Comparison of ENCODE assay signal across 20 cellular contexts in the genomic region with DNA sequence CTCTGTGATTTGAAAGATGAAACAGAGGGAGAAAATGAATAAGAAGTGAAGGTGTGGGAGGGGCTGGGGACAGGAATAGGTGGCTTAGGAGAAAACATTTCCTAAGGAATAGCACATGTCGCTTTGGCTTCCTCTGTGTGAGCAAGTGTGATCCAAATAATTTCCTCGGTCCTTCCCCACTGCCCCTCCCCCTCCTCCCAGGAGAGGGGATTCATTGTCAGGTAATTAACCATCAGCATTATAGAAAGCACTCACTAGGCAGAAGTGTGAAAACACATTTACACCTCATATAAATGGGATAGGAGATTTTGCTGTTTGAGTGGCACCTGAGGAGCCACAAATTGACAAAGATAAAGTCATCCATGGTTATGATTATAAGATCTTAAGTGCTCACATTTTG.
"Had no signal": no experiment of that assay in that cellular context is flagged by ENCODE, and none has a peak within 500 bp of the region (broad histone marks: within the 10 kb centered on the region; RNA-seq: fewer than 3 reads in every experiment).

No MANE protein-coding gene starts in this region.

- H3K4me1 ChIP-seq: gastrocnemius medialis, spleen, testis, tibial nerve had no signal

- DNase-seq: effector CD4-positive, alpha-beta T cell; gastrocnemius medialis; left colon; left ventricle myocardium superior; mesenchymal stem cell; naive B cell; posterior cingulate gyrus; spleen; stimulated activated CD4-positive, alpha-beta T cell treated with anti-CD3 and anti-CD28 coated beads, Interleukin-15, amount 100 ng/mL, for 24 hours; stimulated activated CD4-positive, alpha-beta T cell treated with anti-CD3 and anti-CD28 coated beads, Interleukin-1b, Interleukin-23, amount 100 ng/mL, for 48 hours; stimulated activated CD4-positive, alpha-beta T cell treated with anti-CD3 and anti-CD28 coated beads, Interleukin-4, amount 100 ng/mL, for 24 hours; testis had no signal

- H3K4me3 Mint-ChIP-seq: naive B cell; nephron; stimulated activated memory B cell treated with anti-CD40 and anti-IgM and Interleukin-4, amounts not matched to agents 10 μg/mL and 1 μg/mL and 100 μg/mL, for 72 hours; stimulated activated naive CD8-positive, alpha-beta T cell treated with anti-CD3 and anti-CD28 coated beads, Interleukin-15, Interleukin-2, amounts not matched to agents 100 ng/mL and 50 ng/mL, for 24 hours had no signal

- H3K36me3 ChIP-seq: gastrocnemius medialis, spleen, tibial nerve had no signal

- H3K36me3 Mint-ChIP-seq: stimulated activated memory B cell treated with anti-CD40 and anti-IgM and Interleukin-4, amounts not matched to agents 10 μg/mL and 1 μg/mL and 100 μg/mL, for 72 hours had no signal

- H3K4me3 ChIP-seq: coronary artery, gastrocnemius medialis, lung, spleen, testis, tibial nerve had no signal

- H3K4me1 Mint-ChIP-seq: naive B cell; stimulated activated memory B cell treated with anti-CD40 and anti-IgM and Interleukin-4, amounts not matched to agents 10 μg/mL and 1 μg/mL and 100 μg/mL, for 72 hours had no signal

- H3K27me3 Mint-ChIP-seq: stimulated activated memory B cell treated with anti-CD40 and anti-IgM and Interleukin-4, amounts not matched to agents 10 μg/mL and 1 μg/mL and 100 μg/mL, for 72 hours; stimulated activated naive CD8-positive, alpha-beta T cell treated with anti-CD3 and anti-CD28 coated beads, Interleukin-15, Interleukin-2, amounts not matched to agents 100 ng/mL and 50 ng/mL, for 24 hours had no signal

- ATAC-seq: esophagus mucosa; gastrocnemius medialis; left colon; left ventricle myocardium superior; sciatic nerve; stimulated activated memory B cell treated with anti-CD40 and anti-IgM and Interleukin-4, amounts not matched to agents 10 μg/mL and 1 μg/mL and 100 μg/mL, for 72 hours had no signal

- H3K27ac Mint-ChIP-seq: naive B cell; stimulated activated memory B cell treated with anti-CD40 and anti-IgM and Interleukin-4, amounts not matched to agents 10 μg/mL and 1 μg/mL and 100 μg/mL, for 72 hours; stimulated activated naive CD8-positive, alpha-beta T cell treated with anti-CD3 and anti-CD28 coated beads, Interleukin-15, Interleukin-2, amounts not matched to agents 100 ng/mL and 50 ng/mL, for 24 hours had no signal

- H3K27me3 ChIP-seq: gastrocnemius medialis, spleen, testis, tibial nerve had no signal

- H3K27ac ChIP-seq: coronary artery, gastrocnemius medialis, spleen, testis, tibial nerve had no signal

- H3K9me3 ChIP-seq: gastrocnemius medialis, testis had no signal
